In the genomic region with DNA sequence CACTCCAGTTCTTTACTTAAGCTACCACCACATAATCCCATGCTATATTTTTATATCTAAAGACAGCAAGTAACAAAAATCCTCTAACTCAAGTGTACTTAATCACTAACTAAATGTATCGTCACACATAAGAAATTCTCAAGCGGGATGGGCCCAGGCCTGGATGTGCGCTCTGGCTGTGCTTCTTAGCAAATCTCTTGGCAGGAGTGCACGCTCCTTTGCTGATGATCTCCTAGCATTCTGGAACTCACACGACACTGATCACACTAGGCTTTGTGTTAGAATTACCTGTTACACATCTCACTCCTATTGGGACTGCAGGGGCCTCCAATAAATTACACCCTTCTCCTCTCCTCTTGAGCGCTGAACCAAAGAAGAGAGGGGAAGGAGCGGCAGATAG, we compare ENCODE assay signal across 19 cellular contexts. TPM values are rescaled to one million over a fixed set of nuclear protein-coding genes. Genes with fewer than 3 reads are reported as not detected.
DNase-seq lines count a peak whose midpoint lies in the region; ATAC-seq and TF ChIP-seq lines count a peak whose summit lies in the region.
"Had no signal": no experiment of that assay in that cellular context is flagged by ENCODE, and none has a peak within 500 bp of the region (broad histone marks: within the 10 kb centered on the region; RNA-seq: fewer than 3 reads in every experiment).

No MANE protein-coding gene starts in this region.

- H4K20me1 ChIP-seq in GM23338 (replicated peaks; ENCODE audit: insufficient read depth): no peaks in the 10 kb centered on the region

- peak overlapping the region; percentile 78 for H2AFZ ChIP-seq in GM23338
- H2AFZ ChIP-seq: GM23248 had no signal

- H3K27me3 Mint-ChIP-seq in activated T-cell treated with anti-CD3 and anti-CD28 coated beads, Interleukin-2, amount 50 U/mL, for 72 hours (ENCODE audit: low read depth): no peaks in the 10 kb centered on the region
- H3K27me3 Mint-ChIP-seq in activated T-cell treated with anti-CD3 and anti-CD28 coated beads, Interleukin-2, amount 50 U/mL, for 24 hours: no peaks in the 10 kb centered on the region
- H3K27me3 Mint-ChIP-seq in GM23338 (ENCODE audit: insufficient read depth, low read depth, poor library complexity) (peaks cover 2% of the 10 kb centered on the region), endothelial cell (ENCODE audit: unreplicated experiment) (peaks cover 3% of the 10 kb centered on the region), mesothelial cell of epicardium (ENCODE audit: low read depth) (no peaks in the 10 kb centered on the region)

- no peaks in the 10 kb centered on the region for H3K9me3 ChIP-seq in sigmoid colon

- H3K4me3 ChIP-seq in GM23338 (no peak overlapping the region), sigmoid colon (no peak overlapping the region)
- H3K4me3 ChIP-seq: GM23248 had no signal

- H3K36me3 Mint-ChIP-seq in activated T-cell treated with anti-CD3 and anti-CD28 coated beads, Interleukin-2, amount 50 U/mL, for 72 hours (ENCODE audit: insufficient read depth in 2 of 2): peaks cover 7 to 9% of the 10 kb centered on the region in 2 donors
- H3K36me3 Mint-ChIP-seq in activated T-cell treated with anti-CD3 and anti-CD28 coated beads, Interleukin-2, amount 50 U/mL, for 24 hours (ENCODE audit: low read depth): peaks cover 2% of the 10 kb centered on the region
- H3K36me3 Mint-ChIP-seq in GM23338 (ENCODE audit: low read depth): no peaks in the 10 kb centered on the region
- no peaks in the 10 kb centered on the region for H3K36me3 Mint-ChIP-seq in endothelial cell (ENCODE audit: low read depth, unreplicated experiment)
- H3K36me3 Mint-ChIP-seq in mesothelial cell of epicardium: no peaks in the 10 kb centered on the region
- H3K36me3 Mint-ChIP-seq: CD8-positive, alpha-beta T cell had no signal

- intact Hi-C loops in sigmoid colon (cut with DNase I): no loop called here

- H3K27me3 ChIP-seq in GM23338 (ENCODE audit: insufficient read depth): no peaks in the 10 kb centered on the region
- no peaks in the 10 kb centered on the region for H3K27me3 ChIP-seq in sigmoid colon

- no peak overlapping the region for H3K4me3 Mint-ChIP-seq in activated T-cell treated with anti-CD3 and anti-CD28 coated beads, Interleukin-2, amount 50 U/mL, for 72 hours
- H3K4me3 Mint-ChIP-seq in activated T-cell treated with anti-CD3 and anti-CD28 coated beads, Interleukin-2, amount 50 U/mL, for 24 hours: no peak overlapping the region
- H3K4me3 Mint-ChIP-seq in GM23338 (no peak overlapping the region), endothelial cell (ENCODE audit: unreplicated experiment) (no peak overlapping the region), mesothelial cell of epicardium (no peak overlapping the region)
- H3K4me3 Mint-ChIP-seq: CD8-positive, alpha-beta T cell had no signal

- H3K4me1 ChIP-seq in GM23338 (ENCODE audit: insufficient read depth) (no peaks in the 10 kb centered on the region), sigmoid colon (peaks cover 0 to 45% (median 32%) of the 10 kb centered on the region in 4 donors)

- no peaks in the 10 kb centered on the region for H3F3A ChIP-seq in GM23338 (replicated peaks; ENCODE audit: low read depth)

- H3K9me2 ChIP-seq in GM23338 (ENCODE audit: insufficient read depth): peaks cover 6% of the 10 kb centered on the region; the same call in 1 of the 2 replicates

- H3K4me2 ChIP-seq in GM23338: no peak overlapping the region

- no peak for TF ChIP-seq POLR2A in sigmoid colon (IDR thresholded peaks at IDR 0.05)

- WGBS in sigmoid colon, 2 donors: 83 to 84% methylated on average over 7 of the region's 7 CpGs

- peaks cover 48% of the 10 kb centered on the region for H3K4me1 Mint-ChIP-seq in activated T-cell treated with anti-CD3 and anti-CD28 coated beads, Interleukin-2, amount 50 U/mL, for 72 hours (ENCODE audit: low read depth)
- peaks cover 37% of the 10 kb centered on the region for H3K4me1 Mint-ChIP-seq in activated T-cell treated with anti-CD3 and anti-CD28 coated beads, Interleukin-2, amount 50 U/mL, for 24 hours (ENCODE audit: low read depth)
- H3K4me1 Mint-ChIP-seq in GM23338 (no peaks in the 10 kb centered on the region; the same call in 2 of the 3 replicates), endothelial cell (ENCODE audit: unreplicated experiment) (peaks cover 27% of the 10 kb centered on the region), mesothelial cell of epicardium (peaks cover 45% of the 10 kb centered on the region)

- TF ChIP-seq CTCF in GM23338 (conservative IDR thresholded peaks at IDR 0.05; ENCODE audit: low read depth in 2 of 2) (no peak), endothelial cell (IDR thresholded peaks at IDR 0.05; ENCODE audit: unreplicated experiment) (no peak), sigmoid colon (IDR thresholded peaks at IDR 0.05) (no peak), mesothelial cell of epicardium (IDR thresholded peaks at IDR 0.05; ENCODE audit: unreplicated experiment) (no peak)

- H3K27ac ChIP-seq in GM23338 (ENCODE audit: low read depth) (no peak overlapping the region), sigmoid colon (peak overlapping the region in 2 of 4 donors; percentile 82 to 92)
- H3K27ac ChIP-seq: GM23248 had no signal

- H3K9me3 Mint-ChIP-seq in activated T-cell treated with anti-CD3 and anti-CD28 coated beads, Interleukin-2, amount 50 U/mL, for 72 hours: peaks cover 2 to 6% of the 10 kb centered on the region in 2 donors
- no peaks in the 10 kb centered on the region for H3K9me3 Mint-ChIP-seq in activated T-cell treated with anti-CD3 and anti-CD28 coated beads, Interleukin-2, amount 50 U/mL, for 24 hours
- no peaks in the 10 kb centered on the region for H3K9me3 Mint-ChIP-seq in GM23338
- H3K9me3 Mint-ChIP-seq in endothelial cell (ENCODE audit: unreplicated experiment): no peaks in the 10 kb centered on the region
- no peaks in the 10 kb centered on the region for H3K9me3 Mint-ChIP-seq in mesothelial cell of epicardium
- H3K9me3 Mint-ChIP-seq: CD8-positive, alpha-beta T cell had no signal

- no peak for TF ChIP-seq EP300 in sigmoid colon (IDR thresholded peaks at IDR 0.05)

- H3K79me2 ChIP-seq in GM23338 (replicated peaks; ENCODE audit: insufficient read depth): no peaks in the 10 kb centered on the region

- H3K27ac Mint-ChIP-seq in activated T-cell treated with anti-CD3 and anti-CD28 coated beads, Interleukin-2, amount 50 U/mL, for 72 hours: peak overlapping the region; percentile 27
- H3K27ac Mint-ChIP-seq in activated T-cell treated with anti-CD3 and anti-CD28 coated beads, Interleukin-2, amount 50 U/mL, for 24 hours: no peak overlapping the region
- H3K27ac Mint-ChIP-seq in GM23338 (no peak overlapping the region), endothelial cell (ENCODE audit: unreplicated experiment) (peak overlapping the region; percentile 14), mesothelial cell of epicardium (no peak overlapping the region)
- H3K27ac Mint-ChIP-seq: CD8-positive, alpha-beta T cell had no signal

- no peaks in the 10 kb centered on the region for H3K36me3 ChIP-seq in GM23338 (ENCODE audit: insufficient read depth)
- H3K36me3 ChIP-seq in sigmoid colon: no peaks in the 10 kb centered on the region

- DNase-seq in activated T-cell treated with anti-CD3 and anti-CD28 coated beads, Interleukin-2, amount 50 U/mL, for 72 hours: no peak
- DNase-seq in activated T-cell treated with anti-CD3 and anti-CD28 coated beads, Interleukin-2, amount 50 U/mL, for 24 hours: no peak
- DNase-seq in GM23338 (ENCODE audit: low spot score) (no peak), endothelial cell (ENCODE audit: low spot score) (no peak), sigmoid colon (peak; percentile 69), mesothelial cell of epicardium (ENCODE audit: low spot score in 2 of 2, unreplicated experiment in 2 of 2) (no peak), nucleus accumbens (lab: John Stamatoyannopoulos, UW) (no peak), UCSD-AML1 (lab: John Stamatoyannopoulos, UW; ENCODE audit: unreplicated experiment) (no peak)
- DNase-seq: Calu3; CD8-positive, alpha-beta T cell; GF-D8; GM23248; NCI-H1092 treated with DMSO at 0.1 percent for 48 hours; NCI-H146; NCI-H2029 treated with DMSO at 0.1 percent for 48 hours; NCI-H510A treated with DMSO at 0.1 percent for 48 hours; NCI-H774; SHP77 treated with DMSO at 0.1 percent for 48 hours had no signal

- no peak for ATAC-seq in activated T-cell treated with anti-CD3 and anti-CD28 coated beads, Interleukin-2, amount 50 U/mL, for 72 hours (replicated peaks in 1 of 2)
- ATAC-seq in GM23338: no peak
- ATAC-seq: CD8-positive, alpha-beta T cell; HCT116 had no signal

TF ChIP-seq in GM23338, 12 proteins besides CTCF, POLR2A, EP300 and RAD21 (continues in another document):
- TF ChIP-seq NANOG (IDR thresholded peaks at IDR 0.05; ENCODE audit: borderline replicate concordance) (no peak), ZNF114 (CRISPR knock-in tag; IDR thresholded peaks at IDR 0.05) (no peak), POLR2AphosphoS5 (IDR thresholded peaks at IDR 0.05; ENCODE audit: low read depth) (no peak), CREB1 (CRISPR knock-in tag; IDR thresholded peaks at IDR 0.05; ENCODE audit: low read depth) (no peak)

RNA-seq across cellular contexts. Expression of a gene that starts 46.7 kb away (rescaled TPM):
- total RNA-seq in activated T-cell treated with anti-CD3 and anti-CD28 coated beads, Interleukin-2, amount 50 U/mL, for 72 hours: 10 to 100 TPM; 10.8 to 20.0 TPM
- 132 and 133 TPM in 2 replicates for total RNA-seq in GM23338 (2014; rRNA removed; shearing (Covaris generic))
- polyA plus RNA-seq in GM23338 (2016; fragmentation: Nextera tagmentation; extraction: Ambion mirVana) (762 and 842 TPM in 2 replicates), sigmoid colon (100 to 1,000 TPM in 1 of 3 donors, 10 to 100 TPM in 2; 34.7 to 125 (median 79.3) TPM)
- total RNA-seq in endothelial cell (ENCODE audit: unreplicated experiment) (230 TPM), sigmoid colon (1,000 to 10,000 TPM; 1,069 to 2,150 (median 1,500) TPM), mesothelial cell of epicardium (191 to 211 TPM (median 194 TPM) in 3 replicates)
- total RNA-seq: CD8-positive, alpha-beta T cell had no signal

Comparison
In these comparisons a context has a peak if more than half of its experiments do, and no peak if none do; other contexts are left out.
1. H3K27ac Mint-ChIP-seq: peak in activated T-cell treated with anti-CD3 and anti-CD28 coated beads, Interleukin-2, amount 50 U/mL, for 72 hours (single experiment) and endothelial cell (single experiment); none in activated T-cell treated with anti-CD3 and anti-CD28 coated beads, Interleukin-2, amount 50 U/mL, for 24 hours (single experiment), GM23338 (single experiment) and mesothelial cell of epicardium (single experiment).